1 cellular context compared by ENCODE assay signal in genomic region chr20:50451792-50452425, GRCh38.
TF ChIP-seq lines count a peak whose summit lies in the region.

No MANE protein-coding gene starts in this region.

TF ChIP-seq in GM12878, 131 proteins besides CTCF, POLR2A, EP300 and RAD21:
- peak in 1 of 2 experiments; percentile 87; a peak in 2 of 4 replicates for TF ChIP-seq ETV6 (conservative IDR thresholded peaks at IDR 0.05 in 1 of 2, IDR thresholded peaks at IDR 0.05 in 1 of 2; ENCODE audit: borderline replicate concordance in 1 of 2, low read depth in 1 of 2)
